ENCODE assay signal across 8 cellular contexts in genomic region chr19:38852231-38853044, GRCh38. TPM values are rescaled to one million over a fixed set of nuclear protein-coding genes. Genes with fewer than 3 reads are reported as not detected.
DNase-seq lines count a peak whose midpoint lies in the region; ATAC-seq and TF ChIP-seq lines count a peak whose summit lies in the region.

No MANE protein-coding gene starts in this region.

- H2AFZ ChIP-seq in mesenchymal stem cell (ENCODE audit: low read depth, low read length): peak overlapping the region; percentile 95

- peak overlapping the region; percentile 97 to 98 for H3K4me3 Mint-ChIP-seq in effector memory CD8-positive, alpha-beta T cell
- peak overlapping the region; percentile 94 for H3K4me3 Mint-ChIP-seq in stimulated activated effector memory CD8-positive, alpha-beta T cell treated with anti-CD3 and anti-CD28 coated beads, Interleukin-12 subunit alpha, Interleukin-12 subunit beta, amount 100 ng/mL, for 72 hours

- H2BK12ac ChIP-seq in mesenchymal stem cell (ENCODE audit: low read length in 2 of 2): peak overlapping the region; percentile 18 to 96

- peak overlapping the region in 1 of 2 experiments; percentile 16 for H3K23ac ChIP-seq in mesenchymal stem cell (ENCODE audit: low read length in 2 of 2)

- peaks cover 61% of the 10 kb centered on the region for H3K36me3 Mint-ChIP-seq in effector memory CD8-positive, alpha-beta T cell (ENCODE audit: insufficient read depth)
- H3K36me3 Mint-ChIP-seq in stimulated activated effector memory CD8-positive, alpha-beta T cell treated with anti-CD3 and anti-CD28 coated beads, Interleukin-12 subunit alpha, Interleukin-12 subunit beta, amount 100 ng/mL, for 72 hours: peaks cover 58% of the 10 kb centered on the region

- peak; percentile 3 for ATAC-seq in effector memory CD8-positive, alpha-beta T cell (replicated peaks)
- peak; percentile 34 for ATAC-seq in stimulated activated effector memory CD8-positive, alpha-beta T cell treated with anti-CD3 and anti-CD28 coated beads, Interleukin-12 subunit alpha, Interleukin-12 subunit beta, amount 100 ng/mL, for 72 hours
- no peak for ATAC-seq in GM21576 (IDR thresholded peaks at IDR 0.05; ENCODE audit: unreplicated experiment)

- H2BK120ac ChIP-seq in mesenchymal stem cell (ENCODE audit: low read depth, low read length): peak overlapping the region; percentile 95

- peak overlapping the region in 1 of 2 experiments; percentile 61 for H3K14ac ChIP-seq in mesenchymal stem cell (ENCODE audit: low read length in 2 of 2)

- H3K9me3 ChIP-seq in mesenchymal stem cell (ENCODE audit: control insufficient read depth, low read length): no peaks in the 10 kb centered on the region

- no peak for TF ChIP-seq CTCF in GM12864 (IDR thresholded peaks at IDR 0.05; ENCODE audit: low read depth, low read length, missing control alignments)

- peak overlapping the region; percentile 97 for H3K27ac ChIP-seq in mesenchymal stem cell (ENCODE audit: low read length, poor library complexity, severe bottlenecking)

- 2% methylated on average over 36 of the region's 52 CpGs for WGBS in mesenchymal stem cell

- peaks cover 22% of the 10 kb centered on the region for H3K4me1 ChIP-seq in mesenchymal stem cell (ENCODE audit: control insufficient read depth, insufficient read depth, low read depth, low read length)

- peak overlapping the region; percentile 93 for H4K8ac ChIP-seq in mesenchymal stem cell (ENCODE audit: low read length)

- H3K36me3 ChIP-seq in mesenchymal stem cell (ENCODE audit: control insufficient read depth in 1 of 2, insufficient read depth in 2 of 2, low read depth in 1 of 2, low read length in 2 of 2): peaks cover 4 to 8% of the 10 kb centered on the region in 2 experiments

- peak overlapping the region; percentile 42 to 66 for H3K4ac ChIP-seq in mesenchymal stem cell (ENCODE audit: low read depth in 1 of 2, low read length in 2 of 2)

- H3K9me3 Mint-ChIP-seq in effector memory CD8-positive, alpha-beta T cell: no peaks in the 10 kb centered on the region
- H3K9me3 Mint-ChIP-seq in stimulated activated effector memory CD8-positive, alpha-beta T cell treated with anti-CD3 and anti-CD28 coated beads, Interleukin-12 subunit alpha, Interleukin-12 subunit beta, amount 100 ng/mL, for 72 hours: no peaks in the 10 kb centered on the region

- peaks cover 41 to 47% of the 10 kb centered on the region in 2 donors for H3K4me1 Mint-ChIP-seq in effector memory CD8-positive, alpha-beta T cell (ENCODE audit: low read depth in 2 of 2)
- H3K4me1 Mint-ChIP-seq in stimulated activated effector memory CD8-positive, alpha-beta T cell treated with anti-CD3 and anti-CD28 coated beads, Interleukin-12 subunit alpha, Interleukin-12 subunit beta, amount 100 ng/mL, for 72 hours: peaks cover 50% of the 10 kb centered on the region

- H2BK5ac ChIP-seq in mesenchymal stem cell (ENCODE audit: low read depth, low read length, poor library complexity, severe bottlenecking): peak overlapping the region; percentile 46

- H3K79me1 ChIP-seq in mesenchymal stem cell (replicated peaks; ENCODE audit: low read length, poor library complexity, severe bottlenecking): peaks cover 1% of the 10 kb centered on the region

- peak overlapping the region; percentile 47 to 97 for H3K18ac ChIP-seq in mesenchymal stem cell (ENCODE audit: low read depth in 1 of 2, low read length in 2 of 2)

- peak overlapping the region; percentile 96 for H2BK15ac ChIP-seq in mesenchymal stem cell (ENCODE audit: low read depth, poor library complexity, severe bottlenecking)

- H3K27me3 ChIP-seq in mesenchymal stem cell (ENCODE audit: control insufficient read depth in 1 of 2, insufficient read depth in 1 of 2, low read length in 2 of 2): no peaks in the 10 kb centered on the region

- peak overlapping the region; percentile 20 for H2AK5ac ChIP-seq in mesenchymal stem cell (ENCODE audit: low read length, severe bottlenecking)

- H3K4me2 ChIP-seq in mesenchymal stem cell (ENCODE audit: low read length, poor library complexity, severe bottlenecking): peak overlapping the region; percentile 60

- H3K27me3 Mint-ChIP-seq in effector memory CD8-positive, alpha-beta T cell: no peaks in the 10 kb centered on the region

- no peak for DNase-seq in GM12864 (ENCODE audit: low read depth)
- DNase-seq in NCI-H2227 treated with DMSO at 0.1 percent for 48 hours (lab: John Stamatoyannopoulos, UW): peak; percentile 86
- peak; percentile 85 for DNase-seq in activated CD8-positive, alpha-beta memory T cell treated with anti-CD3 and anti-CD28 coated beads for 24 hours
- DNase-seq in effector memory CD8-positive, alpha-beta T cell: peak; percentile 52 to 62 (median 59)
- DNase-seq in mesenchymal stem cell: peak; percentile 80
- DNase-seq in stimulated activated effector memory CD8-positive, alpha-beta T cell treated with anti-CD3 and anti-CD28 coated beads, Interleukin-12 subunit alpha, Interleukin-12 subunit beta, amount 100 ng/mL, for 72 hours (ENCODE audit: low spot score in 2 of 2): peak; percentile 52 to 81
- no peak for DNase-seq in NCI-H187 (lab: John Stamatoyannopoulos, UW)

- peak overlapping the region; percentile 91 for H3K9ac ChIP-seq in mesenchymal stem cell (ENCODE audit: low read length)

- peak overlapping the region; percentile 89 for H3K4me3 ChIP-seq in GM12864 (ENCODE audit: low read depth, low read length)
- peak overlapping the region; percentile 81 to 90 for H3K4me3 ChIP-seq in mesenchymal stem cell (ENCODE audit: insufficient read depth in 1 of 2, low read depth in 1 of 2, low read length in 2 of 2)

- peak overlapping the region; percentile 99 to 100 for H3K27ac Mint-ChIP-seq in effector memory CD8-positive, alpha-beta T cell
- peak overlapping the region; percentile 98 for H3K27ac Mint-ChIP-seq in stimulated activated effector memory CD8-positive, alpha-beta T cell treated with anti-CD3 and anti-CD28 coated beads, Interleukin-12 subunit alpha, Interleukin-12 subunit beta, amount 100 ng/mL, for 72 hours

- H4K91ac ChIP-seq in mesenchymal stem cell (ENCODE audit: low read length): peak overlapping the region; percentile 65

RNA-seq across cellular contexts. Expression of gene HNRNPL, which starts 2.7 kb away (rescaled TPM):
- 177 TPM for polyA plus RNA-seq in mesenchymal stem cell (2013, experiment 1 of 2)
- 181 TPM for polyA plus RNA-seq in mesenchymal stem cell (2013, experiment 2 of 2)

RNA-seq across cellular contexts. Expression of gene ECH1, which starts 20.8 kb away (rescaled TPM):
- 137 TPM for polyA plus RNA-seq in mesenchymal stem cell (2013, experiment 1 of 2)
- 137 TPM for polyA plus RNA-seq in mesenchymal stem cell (2013, experiment 2 of 2)

RNA-seq across cellular contexts. Expression of gene RINL, which starts 25.6 kb away (rescaled TPM):
- 1.1 TPM for polyA plus RNA-seq in mesenchymal stem cell (2013, experiment 1 of 2)
- polyA plus RNA-seq in mesenchymal stem cell (2013, experiment 2 of 2): 1.6 TPM

RNA-seq across cellular contexts. Expression of gene LGALS4, which starts 39.7 kb away (rescaled TPM):
- polyA plus RNA-seq in mesenchymal stem cell (2013, experiment 1 of 2): 0.11 TPM
- polyA plus RNA-seq in mesenchymal stem cell (2013, experiment 2 of 2): 0.15 TPM

RNA-seq across cellular contexts. Expression of gene SIRT2, which starts 47.0 kb away (rescaled TPM):
- 57.6 TPM for polyA plus RNA-seq in mesenchymal stem cell (2013, experiment 1 of 2)
- polyA plus RNA-seq in mesenchymal stem cell (2013, experiment 2 of 2): 54.9 TPM

Comparison
In these comparisons a context has a peak if more than half of its experiments do, and no peak if none do; other contexts are left out.
1. DNase-seq: peak in NCI-H2227 treated with DMSO at 0.1 percent for 48 hours (single experiment), activated CD8-positive, alpha-beta memory T cell treated with anti-CD3 and anti-CD28 coated beads for 24 hours (single experiment), effector memory CD8-positive, alpha-beta T cell (3 of 3), mesenchymal stem cell (single experiment) and stimulated activated effector memory CD8-positive, alpha-beta T cell treated with anti-CD3 and anti-CD28 coated beads, Interleukin-12 subunit alpha, Interleukin-12 subunit beta, amount 100 ng/mL, for 72 hours (2 of 2); none in GM12864 (single experiment) and NCI-H187 (0 of 2).